In the genomic region with DNA sequence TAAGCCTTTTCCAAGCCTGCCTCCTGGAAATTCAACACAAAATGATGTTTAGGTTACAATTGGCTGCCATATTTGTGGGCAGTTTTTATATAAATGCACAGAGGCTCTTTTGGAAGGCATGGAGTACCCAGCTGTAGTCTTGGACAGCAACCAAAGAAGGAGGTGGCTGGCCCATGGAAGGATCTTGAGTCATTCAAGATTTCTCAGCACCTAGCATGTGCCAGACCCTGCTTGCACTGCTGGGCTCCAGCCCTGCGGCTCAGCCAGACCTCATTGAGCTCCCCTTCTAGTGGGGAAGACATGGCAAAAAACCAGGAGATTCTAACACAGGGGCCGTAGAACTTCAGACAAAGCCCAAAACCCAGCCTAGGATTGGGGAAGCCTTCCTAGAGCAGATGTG, we compare ENCODE assay signal across 11 cellular contexts. TPM values are rescaled to one million over a fixed set of nuclear protein-coding genes. Genes with fewer than 3 reads are reported as not detected.
A peak's percentile ranks its signal among the peaks of the same experiment; 100 is the strongest.
DNase-seq lines count a peak whose midpoint lies in the region; ATAC-seq and TF ChIP-seq lines count a peak whose summit lies in the region.
"Had no signal": no experiment of that assay in that cellular context is flagged by ENCODE, and none has a peak within 500 bp of the region (broad histone marks: within the 10 kb centered on the region; RNA-seq: fewer than 3 reads in every experiment).

No MANE protein-coding gene starts in this region.

- WGBS in hepatocyte (ENCODE audit: low lambda C conversion rate, missing lambda C conversion rate), result 84% methylated on average over 2 of the region's 2 CpGs
- 55 to 80% methylated on average over 1 to 2 of the region's 2 CpGs for WGBS in transverse colon (ENCODE audit: low coverage in 1 of 2), 2 donors

- H3K27ac ChIP-seq in hepatocyte, result no peak overlapping the region
- peak overlapping the region in 3 of 4 donors; percentile 7 to 47 (median 23) for H3K27ac ChIP-seq in transverse colon

- no peak overlapping the region for H2AFZ ChIP-seq in hepatocyte

- no peak for TF ChIP-seq CTCF in hepatocyte (IDR thresholded peaks at IDR 0.05; ENCODE audit: poor library complexity)
- TF ChIP-seq CTCF in transverse colon (IDR thresholded peaks at IDR 0.05), result no peak

- TF ChIP-seq POLR2A in transverse colon (IDR thresholded peaks at IDR 0.05), result no peak

- peaks cover 21% of the 10 kb centered on the region for H3K36me3 ChIP-seq in adipocyte (ENCODE audit: control insufficient read depth, insufficient read depth, low read length, severe bottlenecking)
- H3K36me3 ChIP-seq in hepatocyte (replicated peaks; ENCODE audit: insufficient read depth, low read depth), result no peaks in the 10 kb centered on the region
- H3K36me3 ChIP-seq in transverse colon, result peaks cover 0 to 9% (median 0%) of the 10 kb centered on the region in 4 donors

- in situ Hi-C loops in transverse colon (cut with MboI; ENCODE audit: low pct_ligation_motif_present in 1 of 4, low pct_unique_long_range_greater_than_20kb in 1 of 4, low sequenced_read_pairs in 3 of 4), result no loop called here

- no peak for ATAC-seq in activated naive CD4-positive, alpha-beta T cell treated with anti-CD3 and anti-CD28 coated beads, Interleukin-2, amount 50 U/mL, for 72 hours
- no peak for ATAC-seq in GM21381 (IDR thresholded peaks at IDR 0.05; ENCODE audit: unreplicated experiment)
- no peak for ATAC-seq in GM21717 (IDR thresholded peaks at IDR 0.05; ENCODE audit: unreplicated experiment)
- ATAC-seq: activated CD4-positive, CD25-positive, alpha-beta regulatory T cell treated with anti-CD3 and anti-CD28 coated beads, Interleukin-2, amount 50 U/mL, for 24 hours had no signal

- peak overlapping the region; percentile 48 for H3K9ac ChIP-seq in adipocyte (ENCODE audit: low read length)

- TF ChIP-seq EP300 in transverse colon (IDR thresholded peaks at IDR 0.05; ENCODE audit: low read depth), result no peak

- H3K4me1 ChIP-seq in adipocyte (ENCODE audit: control insufficient read depth, insufficient read depth, low read length) (peaks cover 81% of the 10 kb centered on the region), hepatocyte (ENCODE audit: insufficient read depth) (peaks cover 3% of the 10 kb centered on the region), transverse colon (peaks cover 29 to 62% (median 38%) of the 10 kb centered on the region in 4 donors)

- DNase-seq in activated naive CD4-positive, alpha-beta T cell treated with anti-CD3 and anti-CD28 coated beads, Interleukin-2, amount 50 U/mL, for 72 hours (ENCODE audit: low spot score in 2 of 2), result no peak
- no peak for DNase-seq in activated naive CD4-positive, alpha-beta T cell (lab: John Stamatoyannopoulos, UW)
- peak; percentile 84 for DNase-seq in adipocyte (ENCODE audit: low read depth)
- DNase-seq in hepatocyte (ENCODE audit: low spot score), result peak; percentile 51
- DNase-seq in transverse colon, result no peak
- DNase-seq in NCI-H1694 treated with DMSO at 0.1 percent for 48 hours (lab: John Stamatoyannopoulos, UW), result no peak
- DNase-seq: mesendoderm, NCI-H345 had no signal

- intact Hi-C loops in transverse colon (cut with DNase I; ENCODE audit: low total_unique reads), result no loop called here

- peak overlapping the region; percentile 4 for H3K4me3 ChIP-seq in adipocyte (ENCODE audit: low read length)
- H3K4me3 ChIP-seq in hepatocyte, result no peak overlapping the region
- H3K4me3 ChIP-seq in transverse colon, result no peak overlapping the region

- H3K79me2 ChIP-seq in hepatocyte, result peaks cover 14% of the 10 kb centered on the region

- H3K36me3 Mint-ChIP-seq in activated naive CD4-positive, alpha-beta T cell treated with anti-CD3 and anti-CD28 coated beads, Interleukin-2, amount 50 U/mL, for 72 hours, result peaks cover 24 to 33% of the 10 kb centered on the region in 2 donors

- H3K9me3 Mint-ChIP-seq in activated naive CD4-positive, alpha-beta T cell treated with anti-CD3 and anti-CD28 coated beads, Interleukin-2, amount 50 U/mL, for 72 hours, result no peaks in the 10 kb centered on the region

- no peaks in the 10 kb centered on the region for H3K9me3 ChIP-seq in adipocyte (ENCODE audit: control insufficient read depth, low read length)
- H3K9me3 ChIP-seq in hepatocyte (ENCODE audit: low read depth), result no peaks in the 10 kb centered on the region
- no peaks in the 10 kb centered on the region for H3K9me3 ChIP-seq in transverse colon

- H4K20me1 ChIP-seq in hepatocyte (ENCODE audit: insufficient read depth, poor library complexity, severe bottlenecking), result peaks cover 19% of the 10 kb centered on the region

- no peak overlapping the region for H3K4me2 ChIP-seq in hepatocyte

- H3K27me3 ChIP-seq in adipocyte (replicated peaks; ENCODE audit: control insufficient read depth, insufficient read depth, low read length) (no peaks in the 10 kb centered on the region), hepatocyte (no peaks in the 10 kb centered on the region), transverse colon (no peaks in the 10 kb centered on the region)

- no peaks in the 10 kb centered on the region for H3K9me2 ChIP-seq in hepatocyte (replicated peaks; ENCODE audit: insufficient read depth)

- H3K27ac Mint-ChIP-seq in activated naive CD4-positive, alpha-beta T cell treated with anti-CD3 and anti-CD28 coated beads, Interleukin-2, amount 50 U/mL, for 72 hours, result peak overlapping the region; percentile 70 to 82

RNA-seq across cellular contexts. Expression of a gene that starts 22.1 kb away (rescaled TPM):
- total RNA-seq in activated naive CD4-positive, alpha-beta T cell treated with anti-CD3 and anti-CD28 coated beads, Interleukin-2, amount 50 U/mL, for 72 hours, result 10 to 100 TPM; 73.4 to 80.8 TPM
- total RNA-seq in hepatocyte, result 35.4 and 36.1 TPM in 2 replicates
- 14.9 and 15.2 TPM in 2 replicates for polyA plus RNA-seq in hepatocyte
- total RNA-seq in transverse colon, result 10 to 100 TPM; 36.6 to 50.1 (median 41.4) TPM

Comparison
In these comparisons a context has a peak if more than half of its experiments do, and no peak if none do; other contexts are left out.
1. DNase-seq: peak in adipocyte (single experiment) and hepatocyte (single experiment); none in activated naive CD4-positive, alpha-beta T cell treated with anti-CD3 and anti-CD28 coated beads, Interleukin-2, amount 50 U/mL, for 72 hours (0 of 2), activated naive CD4-positive, alpha-beta T cell (0 of 4), transverse colon (single experiment) and NCI-H1694 treated with DMSO at 0.1 percent for 48 hours (single experiment).